10 cellular contexts compared by ENCODE assay signal in the genomic region with DNA sequence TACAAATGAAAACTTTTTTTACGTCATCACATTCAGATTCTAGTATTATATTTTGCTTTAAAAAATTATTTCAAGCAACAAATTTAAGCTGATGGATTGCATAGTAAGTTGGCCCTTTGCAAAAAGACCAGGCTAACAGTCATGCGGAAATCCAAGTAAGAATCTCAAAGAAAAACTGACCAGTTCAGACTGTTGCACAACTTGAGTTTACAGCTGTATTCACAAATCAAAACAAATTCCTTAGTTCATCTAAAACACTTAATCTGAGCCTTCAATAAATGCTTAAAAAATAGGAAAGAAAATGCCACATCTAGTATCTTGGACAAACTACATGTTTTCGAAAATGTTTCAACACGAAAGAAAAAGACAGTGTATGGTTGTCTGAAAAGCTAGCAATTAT. TPM values are rescaled to one million over a fixed set of nuclear protein-coding genes. Genes with fewer than 3 reads are reported as not detected.
DNase-seq lines count a peak whose midpoint lies in the region; ATAC-seq and TF ChIP-seq lines count a peak whose summit lies in the region.
"Had no signal": no experiment of that assay in that cellular context is flagged by ENCODE, and none has a peak within 500 bp of the region (broad histone marks: within the 10 kb centered on the region; RNA-seq: fewer than 3 reads in every experiment).

No MANE protein-coding gene starts in this region.

- H3K79me1 ChIP-seq in mesendoderm (ENCODE audit: low read length): no peaks in the 10 kb centered on the region

- H2BK15ac ChIP-seq in mesendoderm (replicated peaks; ENCODE audit: low read depth): no peak overlapping the region

- H3K4me3 ChIP-seq in cardiac muscle cell: peak overlapping the region; percentile 92
- peak overlapping the region; percentile 93 for H3K4me3 ChIP-seq in brain microvascular endothelial cell (ENCODE audit: low read depth, low read length)
- H3K4me3 ChIP-seq in mesendoderm (ENCODE audit: low read length): peak overlapping the region; percentile 56
- peak overlapping the region; percentile 78 for H3K4me3 ChIP-seq in urinary bladder (ENCODE audit: low read depth, low read length)

- H3K9me3 ChIP-seq in cardiac muscle cell (ENCODE audit: low read depth): no peaks in the 10 kb centered on the region

- no peak overlapping the region for H4K5ac ChIP-seq in mesendoderm (ENCODE audit: low read length)

- no peak overlapping the region for H2BK5ac ChIP-seq in mesendoderm (ENCODE audit: low read length)

- intact Hi-C loops in Right ventricle myocardium superior (cut with DNase I): no loop called here

- ATAC-seq in Right ventricle myocardium superior (ENCODE audit: poor library complexity) (no peak), HG03460 (IDR thresholded peaks at IDR 0.05; ENCODE audit: unreplicated experiment) (no peak)

- H3K27ac ChIP-seq in cardiac muscle cell: peak overlapping the region; percentile 98
- peak overlapping the region; percentile 92 for H3K27ac ChIP-seq in brain microvascular endothelial cell
- H3K27ac ChIP-seq in mesendoderm (ENCODE audit: low read depth, low read length): no peak overlapping the region
- H3K27ac ChIP-seq in urinary bladder (ENCODE audit: low read depth): no peak overlapping the region

- no peak overlapping the region for H3K4ac ChIP-seq in mesendoderm (ENCODE audit: low read depth, low read length)

- peak overlapping the region; percentile 58 for H3K4me2 ChIP-seq in mesendoderm (ENCODE audit: low read length)

- TF ChIP-seq CTCF in cardiac muscle cell (IDR thresholded peaks at IDR 0.05; ENCODE audit: low read depth, low read length) (no peak), brain microvascular endothelial cell (IDR thresholded peaks at IDR 0.05; ENCODE audit: low read depth, low read length, missing control alignments) (no peak)

- no peak overlapping the region for H2AK5ac ChIP-seq in mesendoderm (ENCODE audit: low read length)

- no CpG with 5 or more reads among the region's 4 CpGs for WGBS in mesendoderm (ENCODE audit: extremely low coverage, insufficient coverage, low lambda C conversion rate)
- WGBS in urinary bladder: 42% methylated on average over 4 of the region's 4 CpGs

- no peaks in the 10 kb centered on the region for H3K27me3 ChIP-seq in cardiac muscle cell
- H3K27me3 ChIP-seq in brain microvascular endothelial cell (replicated peaks): no peaks in the 10 kb centered on the region
- H3K27me3 ChIP-seq in mesendoderm (ENCODE audit: insufficient read depth, low read length, poor library complexity): no peaks in the 10 kb centered on the region

- peak overlapping the region; percentile 92 for H3K56ac ChIP-seq in mesendoderm (ENCODE audit: low read length)

- H3K79me2 ChIP-seq in mesendoderm (ENCODE audit: control insufficient read depth, insufficient read depth, low read length): peaks cover 21% of the 10 kb centered on the region

- no peak overlapping the region for H2BK120ac ChIP-seq in mesendoderm (ENCODE audit: low read depth, low read length)

- H3K9ac ChIP-seq in mesendoderm (ENCODE audit: low read length): peak overlapping the region; percentile 64

- no peak overlapping the region for H4K8ac ChIP-seq in mesendoderm (ENCODE audit: low read depth, low read length)

- H3K4me1 ChIP-seq in cardiac muscle cell (ENCODE audit: low read depth): peaks cover 14% of the 10 kb centered on the region
- H3K4me1 ChIP-seq in mesendoderm (ENCODE audit: control insufficient read depth, low read depth, low read length): peaks cover 5% of the 10 kb centered on the region
- no peaks in the 10 kb centered on the region for H3K4me1 ChIP-seq in urinary bladder (ENCODE audit: insufficient read depth)

- no peak for DNase-seq in cardiac muscle cell (ENCODE audit: low read depth in 1 of 2, low spot score in 1 of 2)
- no peak for DNase-seq in Right ventricle myocardium superior
- DNase-seq in brain microvascular endothelial cell: no peak
- no peak for DNase-seq in mesendoderm
- DNase-seq in GM19240 (ENCODE audit: insufficient read length, low spot score): no peak
- DNase-seq in effector CD4-positive, alpha-beta T cell: no peak
- DNase-seq: cerebellar nuclear complex; stimulated activated naive CD4-positive, alpha-beta T cell treated with Interleukin-2 at 50 U/mL for 16 hours had no signal

- H3K18ac ChIP-seq in mesendoderm (ENCODE audit: low read length): no peak overlapping the region

- no peak overlapping the region for H3K23ac ChIP-seq in mesendoderm (ENCODE audit: low read length)

- H3K36me3 ChIP-seq in cardiac muscle cell (peaks cover 41% of the 10 kb centered on the region), brain microvascular endothelial cell (replicated peaks) (peaks cover 7% of the 10 kb centered on the region), mesendoderm (ENCODE audit: control insufficient read depth, insufficient read depth, low read length) (no peaks in the 10 kb centered on the region), urinary bladder (ENCODE audit: insufficient read depth) (peaks cover 2% of the 10 kb centered on the region)

- in situ Hi-C loops in brain microvascular endothelial cell (cut with HindIII; ENCODE audit: low pct_ligation_motif_present, low sequenced_read_pairs): no loop called here

RNA-seq across cellular contexts. Expression of a gene that starts 0.8 kb away (rescaled TPM):
- total RNA-seq in cardiac muscle cell (34.6 and 67.9 TPM in 2 replicates), Right ventricle myocardium superior (24.3 TPM), urinary bladder (40.2 TPM)
- polyA plus RNA-seq in cardiac muscle cell (39.1 and 67.2 TPM in 2 replicates), urinary bladder (45.6 TPM)
- polyA plus RNA-seq in mesendoderm (2013, experiment 1 of 2): 176 TPM
- polyA plus RNA-seq in mesendoderm (2013, experiment 2 of 2): 175 TPM

RNA-seq across cellular contexts. Expression of a gene that starts 1.0 kb away (rescaled TPM):
- total RNA-seq in cardiac muscle cell: 8.5 and 9.1 TPM in 2 replicates
- polyA plus RNA-seq in cardiac muscle cell: 14.5 and 15.3 TPM in 2 replicates
- 18.1 TPM for total RNA-seq in Right ventricle myocardium superior
- polyA plus RNA-seq in mesendoderm (2013, experiment 1 of 2): 11.4 TPM
- polyA plus RNA-seq in mesendoderm (2013, experiment 2 of 2): 12.3 TPM
- 65.6 TPM for total RNA-seq in urinary bladder
- polyA plus RNA-seq in urinary bladder: 5.3 TPM

Comparison
In these comparisons a context has a peak if more than half of its experiments do, and no peak if none do; other contexts are left out.
1. H3K27ac ChIP-seq: peak in cardiac muscle cell (single experiment) and brain microvascular endothelial cell (single experiment); none in mesendoderm (single experiment) and urinary bladder (single experiment).
2. Peak in every context shown above with its lines, with median percentiles within 50 percentile points of each other: H3K4me3 ChIP-seq.